8 cellular contexts compared by ENCODE assay signal in genomic region chr14:23577004-23577681, GRCh38. TPM values are rescaled to one million over a fixed set of nuclear protein-coding genes. Genes with fewer than 3 reads are reported as not detected.
DNase-seq lines count a peak whose midpoint lies in the region; ATAC-seq, FAIRE-seq and TF ChIP-seq lines count a peak whose summit lies in the region.

No MANE protein-coding gene starts in this region.

- H3K9me3 ChIP-seq in astrocyte (ENCODE audit: insufficient read depth, low read depth, low read length), result no peaks in the 10 kb centered on the region
- H3K9me3 ChIP-seq in keratinocyte (ENCODE audit: control insufficient read depth, low read depth, low read length), result no peaks in the 10 kb centered on the region

- H3K4me1 ChIP-seq in astrocyte (ENCODE audit: insufficient read depth, low read length) (no peaks in the 10 kb centered on the region), keratinocyte (ENCODE audit: control insufficient read depth, extremely low read depth, insufficient read depth, low read length) (peaks cover 2% of the 10 kb centered on the region)

- H3K9me1 ChIP-seq in keratinocyte (ENCODE audit: control insufficient read depth, extremely low read depth, insufficient read depth, low read length), result no peaks in the 10 kb centered on the region

- no peaks in the 10 kb centered on the region for H4K20me1 ChIP-seq in astrocyte (ENCODE audit: insufficient read depth, low read length)
- H4K20me1 ChIP-seq in keratinocyte (ENCODE audit: control insufficient read depth, extremely low read depth, insufficient read depth, low read length), result no peaks in the 10 kb centered on the region

- TF ChIP-seq CTCF in astrocyte (IDR thresholded peaks at IDR 0.05; ENCODE audit: insufficient read depth, low read depth, low read length) (no peak), keratinocyte (optimal IDR thresholded peaks at IDR 0.05 in 1 of 3, IDR thresholded peaks at IDR 0.05 in 1 of 3, conservative IDR thresholded peaks at IDR 0.05 in 1 of 3; ENCODE audit: extremely low read depth in 1 of 3, insufficient read depth in 2 of 3, low read length in 3 of 3) (no peak)

- no peak for FAIRE-seq in astrocyte (lab: Jason Lieb, UNC)
- FAIRE-seq in keratinocyte (lab: Jason Lieb, UNC), result no peak

- H3K27me3 Mint-ChIP-seq in astrocyte (ENCODE audit: low read depth, unreplicated experiment), result peaks cover 49% of the 10 kb centered on the region

- H3K9ac ChIP-seq in astrocyte (ENCODE audit: low read length), result no peak overlapping the region
- H3K9ac ChIP-seq in keratinocyte (ENCODE audit: control insufficient read depth, extremely low read depth, insufficient read depth, low read length), result no peak overlapping the region

- H2AFZ ChIP-seq in astrocyte (ENCODE audit: low read depth, low read length) (peak overlapping the region; percentile 26), keratinocyte (ENCODE audit: control insufficient read depth, low read length) (peak overlapping the region; percentile 22)

- H3K36me3 Mint-ChIP-seq in astrocyte (ENCODE audit: low read depth, unreplicated experiment), result no peaks in the 10 kb centered on the region

- H3K79me2 ChIP-seq in astrocyte (ENCODE audit: insufficient read depth, low read length) (no peaks in the 10 kb centered on the region), keratinocyte (ENCODE audit: control insufficient read depth, insufficient read depth, low read length) (no peaks in the 10 kb centered on the region)

- H3K4me3 ChIP-seq in astrocyte (ENCODE audit: insufficient read depth, low read depth, low read length) (no peak overlapping the region), keratinocyte (ENCODE audit: control insufficient read depth in 2 of 3, extremely low read depth in 1 of 3, insufficient read depth in 2 of 3, low read depth in 1 of 3, low read length in 3 of 3) (no peak overlapping the region)

- peaks cover 7% of the 10 kb centered on the region for H3K9me3 Mint-ChIP-seq in astrocyte (ENCODE audit: unreplicated experiment)

- dilution Hi-C loops in keratinocyte (cut with MboI; ENCODE audit: extremely low pct_ligation_motif_present, low sequenced_read_pairs), result no loop called here

- no peak overlapping the region for H3K4me3 Mint-ChIP-seq in astrocyte (ENCODE audit: unreplicated experiment)

- H3K27me3 ChIP-seq in astrocyte (ENCODE audit: insufficient read depth, low read length) (peaks cover 48% of the 10 kb centered on the region), keratinocyte (ENCODE audit: control insufficient read depth, extremely low read depth, insufficient read depth, low read length) (peaks cover 46% of the 10 kb centered on the region)

- no peak for ATAC-seq in HG02870 (IDR thresholded peaks at IDR 0.05; ENCODE audit: unreplicated experiment)
- ATAC-seq in GM21447 (IDR thresholded peaks at IDR 0.05; ENCODE audit: unreplicated experiment), result no peak

- H3K4me1 Mint-ChIP-seq in astrocyte (ENCODE audit: low read depth, unreplicated experiment), result peaks cover 4% of the 10 kb centered on the region

- H3K27ac ChIP-seq in astrocyte (ENCODE audit: low read depth, low read length), result no peak overlapping the region
- H3K27ac ChIP-seq in keratinocyte (ENCODE audit: control insufficient read depth, insufficient read depth, low read length), result no peak overlapping the region
- peak overlapping the region; percentile 74 for H3K27ac ChIP-seq in temporal lobe (ENCODE audit: low read depth, low read length)

- DNase-seq in NCI-H748 (lab: John Stamatoyannopoulos, UW; ENCODE audit: unreplicated experiment) (peak; percentile 75), NCI-H748 treated with DMSO at 0.1 percent for 48 hours (lab: John Stamatoyannopoulos, UW) (no peak), astrocyte (ENCODE audit: low read depth) (no peak), keratinocyte (ENCODE audit: low read depth, low spot score) (no peak), NCI-H2029 (lab: John Stamatoyannopoulos, UW) (no peak)

- no peak overlapping the region for H3K27ac Mint-ChIP-seq in astrocyte (ENCODE audit: unreplicated experiment)

- H3K4me2 ChIP-seq in astrocyte (ENCODE audit: low read length) (peak overlapping the region; percentile 15), keratinocyte (ENCODE audit: control insufficient read depth, extremely low read depth, insufficient read depth, low read depth, low read length) (no peak overlapping the region)

- no peaks in the 10 kb centered on the region for H3K36me3 ChIP-seq in astrocyte (ENCODE audit: insufficient read depth, low read length)
- no peaks in the 10 kb centered on the region for H3K36me3 ChIP-seq in keratinocyte (ENCODE audit: control insufficient read depth in 2 of 2, extremely low read depth in 1 of 2, insufficient read depth in 2 of 2, low read length in 2 of 2)

RNA-seq across cellular contexts. Expression of gene JPH4, which starts 1.4 kb away (rescaled TPM):
- 0.87 and 1.1 TPM in 2 replicates for total RNA-seq in astrocyte
- 0.01 to 0.04 TPM (median 0.03 TPM) in 3 replicates for polyA plus RNA-seq in keratinocyte
- not detected for polyA plus RNA-seq in keratinocyte (2011; ENCODE audit: low read depth)
- 0.02 and 0.05 TPM in 2 replicates for polyA plus RNA-seq in keratinocyte (2011; cell fraction: cytosol; rRNA removed)
- 0.05 TPM in 1 of 2 replicates, not detected in the other for polyA plus RNA-seq in keratinocyte (2011; cell fraction: nucleus; rRNA removed)
- polyA plus RNA-seq in keratinocyte (2012; ENCODE audit: low replicate concordance), result 0.38 TPM in 1 of 2 replicates, not detected in the other
- 0.07 TPM in 1 of 3 replicates, not detected in the others for polyA minus RNA-seq in keratinocyte
- not detected for polyA minus RNA-seq in keratinocyte (2011; cell fraction: cytosol; rRNA and poly(A)+ RNA removed)
- not detected in 2 replicates for polyA minus RNA-seq in keratinocyte (2011; cell fraction: nucleus; rRNA and poly(A)+ RNA removed)
- 40.1 TPM for total RNA-seq in temporal lobe

RNA-seq across cellular contexts. Expression of gene AP1G2, which starts 9.6 kb away (rescaled TPM):
- total RNA-seq in astrocyte (73.6 and 80.9 TPM in 2 replicates), temporal lobe (10.6 TPM)
- polyA plus RNA-seq in keratinocyte, result 119 to 230 TPM (median 128 TPM) in 3 replicates
- 32.3 TPM for polyA plus RNA-seq in keratinocyte (2011; ENCODE audit: low read depth)
- 70.8 and 77.1 TPM in 2 replicates for polyA plus RNA-seq in keratinocyte (2011; cell fraction: cytosol; rRNA removed)
- polyA plus RNA-seq in keratinocyte (2011; cell fraction: nucleus; rRNA removed), result 905 and 1,158 TPM in 2 replicates
- 74.0 and 125 TPM in 2 replicates for polyA plus RNA-seq in keratinocyte (2012; ENCODE audit: low replicate concordance)
- polyA minus RNA-seq in keratinocyte, result 177 to 204 TPM (median 203 TPM) in 3 replicates
- polyA minus RNA-seq in keratinocyte (2011; cell fraction: cytosol; rRNA and poly(A)+ RNA removed), result 78.5 TPM
- polyA minus RNA-seq in keratinocyte (2011; cell fraction: nucleus; rRNA and poly(A)+ RNA removed), result 123 and 164 TPM in 2 replicates

RNA-seq across cellular contexts. Expression of gene THTPA, which starts 21.1 kb away (rescaled TPM):
- total RNA-seq in astrocyte, result 6.8 and 8.1 TPM in 2 replicates
- polyA plus RNA-seq in keratinocyte, result 3.2 to 4.3 TPM (median 4.3 TPM) in 3 replicates
- polyA plus RNA-seq in keratinocyte (2011; ENCODE audit: low read depth), result 1.3 TPM
- 4.4 and 4.7 TPM in 2 replicates for polyA plus RNA-seq in keratinocyte (2011; cell fraction: cytosol; rRNA removed)
- polyA plus RNA-seq in keratinocyte (2011; cell fraction: nucleus; rRNA removed), result 6.9 and 7.8 TPM in 2 replicates
- polyA plus RNA-seq in keratinocyte (2012; ENCODE audit: low replicate concordance), result 2.1 and 5.6 TPM in 2 replicates
- polyA minus RNA-seq in keratinocyte, result 3.6 to 5.8 TPM (median 4.5 TPM) in 3 replicates
- 3.5 TPM for polyA minus RNA-seq in keratinocyte (2011; cell fraction: cytosol; rRNA and poly(A)+ RNA removed)
- polyA minus RNA-seq in keratinocyte (2011; cell fraction: nucleus; rRNA and poly(A)+ RNA removed), result 2.7 and 2.9 TPM in 2 replicates
- total RNA-seq in temporal lobe, result 16.7 TPM

RNA-seq across cellular contexts. Expression of gene ZFHX2, which starts 25.6 kb away (rescaled TPM):
- 27.3 TPM in 2 replicates for total RNA-seq in astrocyte
- polyA plus RNA-seq in keratinocyte, result 0.08 to 0.22 TPM (median 0.18 TPM) in 3 replicates
- polyA plus RNA-seq in keratinocyte (2011; ENCODE audit: low read depth), result 0.44 TPM
- 0.13 and 0.17 TPM in 2 replicates for polyA plus RNA-seq in keratinocyte (2011; cell fraction: cytosol; rRNA removed)
- polyA plus RNA-seq in keratinocyte (2011; cell fraction: nucleus; rRNA removed), result 0.56 and 0.84 TPM in 2 replicates
- polyA plus RNA-seq in keratinocyte (2012; ENCODE audit: low replicate concordance), result 0.28 and 0.66 TPM in 2 replicates
- polyA minus RNA-seq in keratinocyte, result 0.19 to 1.9 TPM (median 0.26 TPM) in 3 replicates
- 0.19 TPM for polyA minus RNA-seq in keratinocyte (2011; cell fraction: cytosol; rRNA and poly(A)+ RNA removed)
- 0.70 and 1.1 TPM in 2 replicates for polyA minus RNA-seq in keratinocyte (2011; cell fraction: nucleus; rRNA and poly(A)+ RNA removed)
- total RNA-seq in temporal lobe, result 1.5 TPM

RNA-seq across cellular contexts. Expression of gene DHRS2, which starts 59.0 kb away (rescaled TPM):
- total RNA-seq in astrocyte (1.1 and 2.1 TPM in 2 replicates), temporal lobe (not detected)
- 0.14 to 0.26 TPM (median 0.20 TPM) in 3 replicates for polyA plus RNA-seq in keratinocyte
- polyA plus RNA-seq in keratinocyte (2011; ENCODE audit: low read depth), result 0.25 TPM
- polyA plus RNA-seq in keratinocyte (2011; cell fraction: cytosol; rRNA removed), result 0.17 and 0.19 TPM in 2 replicates
- polyA plus RNA-seq in keratinocyte (2011; cell fraction: nucleus; rRNA removed), result 0.17 and 0.20 TPM in 2 replicates
- polyA plus RNA-seq in keratinocyte (2012; ENCODE audit: low replicate concordance), result 0.16 and 0.37 TPM in 2 replicates
- 0.36 to 0.45 TPM in 2 of 3 replicates, not detected in the other for polyA minus RNA-seq in keratinocyte
- polyA minus RNA-seq in keratinocyte (2011; cell fraction: cytosol; rRNA and poly(A)+ RNA removed), result not detected
- not detected in 2 replicates for polyA minus RNA-seq in keratinocyte (2011; cell fraction: nucleus; rRNA and poly(A)+ RNA removed)

Comparison
In these comparisons a context has a peak if more than half of its experiments do, and no peak if none do; other contexts are left out.
1. RNA of gene JPH4, which starts 1.4 kb away (total RNA-seq): 40.1 TPM in temporal lobe (single experiment); 0.87 to 1.1 TPM in astrocyte; every median in the first group is over 10 times any median in the second.